ENCODE assay signal across 12 cellular contexts in the genomic region with DNA sequence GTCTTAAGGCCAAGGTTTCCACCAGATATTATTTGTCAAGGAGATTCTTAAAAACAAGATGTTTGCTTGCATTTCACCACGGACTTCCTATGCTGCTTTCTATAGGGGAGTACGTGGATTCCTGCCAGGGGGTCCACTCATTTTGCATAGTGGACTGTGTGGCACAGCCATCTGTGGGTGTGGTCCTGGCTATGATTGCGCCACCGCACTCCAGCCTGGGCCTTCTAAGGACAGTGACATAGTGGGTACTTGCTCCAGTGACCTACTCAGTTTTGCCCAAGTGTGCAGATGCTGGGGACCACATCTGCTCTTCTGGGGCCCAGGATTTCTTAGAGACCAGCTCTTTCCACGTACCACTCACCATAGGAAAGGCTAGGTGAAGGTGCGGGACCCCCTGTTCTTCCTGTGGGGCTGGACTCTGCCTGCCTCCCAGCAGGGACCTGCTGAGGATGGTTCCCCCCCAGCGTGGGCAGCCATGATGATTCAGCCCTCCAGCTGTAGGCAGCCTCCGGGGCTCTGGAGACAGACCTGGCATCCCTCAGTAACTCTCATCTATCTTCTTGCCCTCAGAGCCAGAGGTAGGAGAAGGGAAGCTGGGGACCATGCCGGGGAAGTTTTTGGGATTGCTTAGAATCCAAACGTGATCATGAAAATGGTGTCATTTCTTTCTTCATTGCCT. TPM values are rescaled to one million over a fixed set of nuclear protein-coding genes. Genes with fewer than 3 reads are reported as not detected.
DNase-seq lines count a peak whose midpoint lies in the region; ATAC-seq, FAIRE-seq and TF ChIP-seq lines count a peak whose summit lies in the region.
"Had no signal": no experiment of that assay in that cellular context is flagged by ENCODE, and none has a peak within 500 bp of the region (broad histone marks: within the 10 kb centered on the region; RNA-seq: fewer than 3 reads in every experiment).

No MANE protein-coding gene starts in this region.

- H3K9ac ChIP-seq in keratinocyte (ENCODE audit: control insufficient read depth, extremely low read depth, insufficient read depth, low read length), result no peak overlapping the region

- no peaks in the 10 kb centered on the region for H3K9me1 ChIP-seq in keratinocyte (ENCODE audit: control insufficient read depth, extremely low read depth, insufficient read depth, low read length)

- peak overlapping the region; percentile 39 for H3K27ac Mint-ChIP-seq in type B pancreatic cell

- ATAC-seq in heart right ventricle, result no peak
- ATAC-seq in Right ventricle myocardium inferior, result no peak

- peak overlapping the region; percentile 94 for H3K4me3 Mint-ChIP-seq in type B pancreatic cell

- dilution Hi-C loops in keratinocyte (cut with MboI; ENCODE audit: extremely low pct_ligation_motif_present, low sequenced_read_pairs), result no loop called here

- DNase-seq in heart right ventricle, result no peak
- DNase-seq in Right ventricle myocardium inferior (ENCODE audit: missing footprints), result no peak
- no peak for DNase-seq in keratinocyte (ENCODE audit: low read depth, low spot score)
- no peak for DNase-seq in type B pancreatic cell (ENCODE audit: extremely low spot score, unreplicated experiment)
- no peak for DNase-seq in NCI-H1694 treated with DMSO at 0.1 percent for 48 hours (lab: John Stamatoyannopoulos, UW)
- DNase-seq in adrenal gland, result no peak
- no peak for DNase-seq in NCI-H524 (lab: John Stamatoyannopoulos, UW)
- DNase-seq: activated CD8-positive, alpha-beta memory T cell treated with anti-CD3 and anti-CD28 coated beads, Interleukin-2, amount 50 U/mL, for 48 hours; effector CD8-positive, alpha-beta T cell; NCI-H1105 treated with DMSO at 0.1 percent for 48 hours; sigmoid colon had no signal

- no peaks in the 10 kb centered on the region for H3K9me3 ChIP-seq in heart right ventricle
- H3K9me3 ChIP-seq in keratinocyte (ENCODE audit: control insufficient read depth, low read depth, low read length), result no peaks in the 10 kb centered on the region
- no peaks in the 10 kb centered on the region for H3K9me3 ChIP-seq in adrenal gland (replicated peaks in 1 of 3)
- H3K9me3 ChIP-seq: sigmoid colon had no signal

- peaks cover 5% of the 10 kb centered on the region for H4K20me1 ChIP-seq in keratinocyte (ENCODE audit: control insufficient read depth, extremely low read depth, insufficient read depth, low read length)

- no peaks in the 10 kb centered on the region for H3K9me3 Mint-ChIP-seq in type B pancreatic cell

- H3K36me3 ChIP-seq in heart right ventricle (peaks cover 0 to 5% (median 0%) of the 10 kb centered on the region in 9 donors), keratinocyte (ENCODE audit: control insufficient read depth in 2 of 2, extremely low read depth in 1 of 2, insufficient read depth in 2 of 2, low read length in 2 of 2) (peaks cover 0 to 12% of the 10 kb centered on the region in 2 experiments), adrenal gland (replicated peaks in 1 of 2) (no peaks in the 10 kb centered on the region)
- H3K36me3 ChIP-seq: sigmoid colon had no signal

- no peak for TF ChIP-seq POLR2A in adrenal gland (IDR thresholded peaks at IDR 0.05)

- TF ChIP-seq CTCF in heart right ventricle (IDR thresholded peaks at IDR 0.05), result no peak
- no peak for TF ChIP-seq CTCF in keratinocyte (optimal IDR thresholded peaks at IDR 0.05 in 1 of 3, IDR thresholded peaks at IDR 0.05 in 1 of 3, conservative IDR thresholded peaks at IDR 0.05 in 1 of 3; ENCODE audit: extremely low read depth in 1 of 3, insufficient read depth in 2 of 3, low read length in 3 of 3)
- no peak for TF ChIP-seq CTCF in type B pancreatic cell (conservative IDR thresholded peaks at IDR 0.05)
- no peak for TF ChIP-seq CTCF in adrenal gland (IDR thresholded peaks at IDR 0.05)

- peaks cover 2% of the 10 kb centered on the region for H3K36me3 Mint-ChIP-seq in type B pancreatic cell

- 78 to 80% methylated on average over 10 of the region's 10 CpGs for WGBS in heart right ventricle, 2 donors
- WGBS in adrenal gland, 4 donors, result 70 to 93% (median 79%) methylated on average over 8 to 10 of the region's 10 CpGs

- H3K4me1 ChIP-seq in heart right ventricle (peaks cover 4 to 86% (median 56%) of the 10 kb centered on the region in 9 donors), keratinocyte (ENCODE audit: control insufficient read depth, extremely low read depth, insufficient read depth, low read length) (peaks cover 50% of the 10 kb centered on the region), adrenal gland (replicated peaks in 1 of 2) (peaks cover 8 to 42% of the 10 kb centered on the region in 2 donors)

- H3K27ac ChIP-seq in heart right ventricle (peak overlapping the region in 7 of 10 donors; percentile 94 to 99 (median 97)), angular gyrus (ENCODE audit: low read depth, low read length) (peak overlapping the region; percentile 45), keratinocyte (ENCODE audit: control insufficient read depth, insufficient read depth, low read length) (no peak overlapping the region), adrenal gland (peak overlapping the region in 1 of 5 donors; percentile 14)

- intact Hi-C loops in heart right ventricle (cut with DNase I), result loop anchor here in 4 of 10 donors (5.0 to 10.0 kb wide), 4 partner anchors 41 to 71 kb away; no protein-coding TSS in a partner anchor
- intact Hi-C loops in Right ventricle myocardium inferior (cut with DNase I), result no loop called here
- intact Hi-C loops in adrenal gland (cut with DNase I), result no loop called here

- H3K4me3 ChIP-seq in heart right ventricle (peak overlapping the region in 3 of 10 donors; percentile 76 to 88 (median 82)), keratinocyte (ENCODE audit: control insufficient read depth in 2 of 3, extremely low read depth in 1 of 3, insufficient read depth in 2 of 3, low read depth in 1 of 3, low read length in 3 of 3) (no peak overlapping the region), adrenal gland (no peak overlapping the region)

- H3K27me3 ChIP-seq in heart right ventricle (no peaks in the 10 kb centered on the region), keratinocyte (ENCODE audit: control insufficient read depth, extremely low read depth, insufficient read depth, low read length) (no peaks in the 10 kb centered on the region), adrenal gland (no peaks in the 10 kb centered on the region)
- H3K27me3 ChIP-seq: sigmoid colon had no signal

- peaks cover 33% of the 10 kb centered on the region for H3K4me1 Mint-ChIP-seq in type B pancreatic cell (ENCODE audit: unreplicated experiment)

- FAIRE-seq in keratinocyte (lab: Jason Lieb, UNC), result no peak

- peak overlapping the region; percentile 86 for H3K4me2 ChIP-seq in keratinocyte (ENCODE audit: control insufficient read depth, extremely low read depth, insufficient read depth, low read depth, low read length)

- no peak overlapping the region for H2AFZ ChIP-seq in keratinocyte (ENCODE audit: control insufficient read depth, low read length)

- H3K79me2 ChIP-seq in keratinocyte (ENCODE audit: control insufficient read depth, insufficient read depth, low read length), result peaks cover 70% of the 10 kb centered on the region

- H3K27me3 Mint-ChIP-seq in type B pancreatic cell, result no peaks in the 10 kb centered on the region

RNA-seq across cellular contexts. Expression of gene HK1, which starts 42.9 kb away (rescaled TPM):
- 100 to 1,000 TPM; 178 to 322 (median 239) TPM for total RNA-seq in heart right ventricle
- polyA plus RNA-seq in heart right ventricle, result 100 to 1,000 TPM in 1 of 2 donors, 10 to 100 TPM in 1; 51.9 to 161 TPM
- 186 TPM for total RNA-seq in Right ventricle myocardium inferior
- 90.9 to 113 TPM (median 106 TPM) in 3 replicates for polyA plus RNA-seq in keratinocyte
- polyA plus RNA-seq in keratinocyte (2011; ENCODE audit: low read depth), result 96.6 TPM
- polyA plus RNA-seq in keratinocyte (2011; cell fraction: cytosol; rRNA removed), result 84.2 and 112 TPM in 2 replicates
- 148 and 167 TPM in 2 replicates for polyA plus RNA-seq in keratinocyte (2011; cell fraction: nucleus; rRNA removed)
- 153 and 155 TPM in 2 replicates for polyA plus RNA-seq in keratinocyte (2012; ENCODE audit: low replicate concordance)
- polyA minus RNA-seq in keratinocyte, result 122 to 178 TPM (median 152 TPM) in 3 replicates
- polyA minus RNA-seq in keratinocyte (2011; cell fraction: cytosol; rRNA and poly(A)+ RNA removed), result 85.8 TPM
- 63.3 and 108 TPM in 2 replicates for polyA minus RNA-seq in keratinocyte (2011; cell fraction: nucleus; rRNA and poly(A)+ RNA removed)
- 60.8 and 87.9 TPM in 2 replicates for total RNA-seq in type B pancreatic cell (ENCODE audit: low replicate concordance)
- 10 to 100 TPM; 29.3 to 79.3 (median 52.7) TPM for total RNA-seq in adrenal gland
- polyA plus RNA-seq in adrenal gland, result 10 to 100 TPM; 18.4 to 37.5 (median 19.5) TPM
